ENCODE assay signal across 12 cellular contexts in genomic region chr12:76201316-76201715, GRCh38.
"Had no signal": no experiment of that assay in that cellular context is flagged by ENCODE, and none has a peak within 500 bp of the region (broad histone marks: within the 10 kb centered on the region; RNA-seq: fewer than 3 reads in every experiment).

No MANE protein-coding gene starts in this region.

- H3K36me3 ChIP-seq: right atrium auricular region, tibial nerve had no signal

- H3K27ac ChIP-seq: right atrium auricular region, tibial nerve had no signal

- H3K4me3 ChIP-seq: mucosa of descending colon, right atrium auricular region, smooth muscle cell, tibial nerve had no signal

- ATAC-seq: activated T-cell treated with anti-CD3 and anti-CD28 coated beads, Interleukin-2, amount 50 U/mL, for 4 hours; left cardiac atrium; mucosa of descending colon; naive thymus-derived CD8-positive, alpha-beta T cell had no signal

- H3K4me2 ChIP-seq: smooth muscle cell had no signal

- DNase-seq: activated CD4-positive, alpha-beta memory T cell treated with anti-CD3 and anti-CD28 coated beads for 36 hours; activated CD4-positive, alpha-beta T cell treated with anti-CD3 and anti-CD28 coated beads for 1 hour; activated effector memory CD4-positive, alpha-beta T cell treated with anti-CD3 and anti-CD28 coated beads, Interleukin-2, amount 50 U/mL, for 16 hours; activated T-cell treated with anti-CD3 and anti-CD28 coated beads, Interleukin-2, amount 50 U/mL, for 4 hours; amniotic stem cell; immature natural killer cell; left cardiac atrium; mucosa of descending colon; naive thymus-derived CD8-positive, alpha-beta T cell had no signal

- H3K27me3 ChIP-seq: right atrium auricular region, tibial nerve had no signal

- H3K4me1 ChIP-seq: right atrium auricular region had no signal
